1 cellular context compared by ENCODE assay signal in the genomic region with DNA sequence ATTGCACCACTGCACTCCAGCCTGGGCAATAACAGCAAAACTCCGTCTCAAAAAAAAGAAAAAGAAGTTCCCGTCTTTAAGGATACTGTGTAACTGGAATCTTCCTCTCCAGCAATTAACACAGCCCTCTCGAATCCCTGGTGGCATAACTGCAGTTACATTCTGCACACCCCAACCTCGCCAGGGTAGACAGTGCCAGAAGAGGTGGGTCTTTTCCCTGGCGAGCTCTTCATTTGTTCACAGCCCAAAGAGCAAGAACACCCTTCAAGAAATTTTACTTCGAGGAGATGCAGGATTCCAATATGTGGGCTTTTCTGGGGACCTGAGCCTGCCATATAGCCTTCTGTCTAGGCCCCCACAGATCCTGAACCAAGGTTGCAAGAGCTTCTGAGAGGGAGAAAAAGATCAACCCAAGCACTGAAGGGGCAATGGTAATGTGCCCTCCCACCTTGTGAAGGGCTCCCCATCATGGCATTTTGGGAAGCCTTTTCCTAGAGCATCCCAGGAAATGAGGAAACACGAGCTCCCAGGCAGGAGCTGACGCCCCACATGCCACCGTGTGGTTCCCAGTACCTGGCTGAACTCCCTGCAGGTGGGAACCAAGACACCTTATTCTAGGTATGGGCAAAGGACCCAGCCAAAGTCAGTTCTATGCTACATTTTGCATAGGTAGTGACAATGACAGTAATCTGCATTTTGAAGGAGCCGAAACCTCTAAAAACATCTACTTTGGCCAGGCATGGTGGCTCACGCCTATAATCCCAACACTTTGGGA.
TF ChIP-seq lines count a peak whose summit lies in the region.

No MANE protein-coding gene starts in this region.

TF ChIP-seq in GM12878, 131 proteins besides CTCF, POLR2A, EP300 and RAD21:
- no peak for TF ChIP-seq CHD4 (IDR thresholded peaks at IDR 0.05)
- TF ChIP-seq POLR2AphosphoS2 (IDR thresholded peaks at IDR 0.05; ENCODE audit: low read depth, low read length): no peak
- TF ChIP-seq DPF2 (IDR thresholded peaks at IDR 0.05): no peak
- no peak for TF ChIP-seq SREBF1 (IDR thresholded peaks at IDR 0.05; ENCODE audit: low read length)
- no peak for TF ChIP-seq CREB1 (IDR thresholded peaks at IDR 0.05; ENCODE audit: low read depth)
- no peak for TF ChIP-seq ZNF622 (IDR thresholded peaks at IDR 0.05)
- TF ChIP-seq, protein P1, sequence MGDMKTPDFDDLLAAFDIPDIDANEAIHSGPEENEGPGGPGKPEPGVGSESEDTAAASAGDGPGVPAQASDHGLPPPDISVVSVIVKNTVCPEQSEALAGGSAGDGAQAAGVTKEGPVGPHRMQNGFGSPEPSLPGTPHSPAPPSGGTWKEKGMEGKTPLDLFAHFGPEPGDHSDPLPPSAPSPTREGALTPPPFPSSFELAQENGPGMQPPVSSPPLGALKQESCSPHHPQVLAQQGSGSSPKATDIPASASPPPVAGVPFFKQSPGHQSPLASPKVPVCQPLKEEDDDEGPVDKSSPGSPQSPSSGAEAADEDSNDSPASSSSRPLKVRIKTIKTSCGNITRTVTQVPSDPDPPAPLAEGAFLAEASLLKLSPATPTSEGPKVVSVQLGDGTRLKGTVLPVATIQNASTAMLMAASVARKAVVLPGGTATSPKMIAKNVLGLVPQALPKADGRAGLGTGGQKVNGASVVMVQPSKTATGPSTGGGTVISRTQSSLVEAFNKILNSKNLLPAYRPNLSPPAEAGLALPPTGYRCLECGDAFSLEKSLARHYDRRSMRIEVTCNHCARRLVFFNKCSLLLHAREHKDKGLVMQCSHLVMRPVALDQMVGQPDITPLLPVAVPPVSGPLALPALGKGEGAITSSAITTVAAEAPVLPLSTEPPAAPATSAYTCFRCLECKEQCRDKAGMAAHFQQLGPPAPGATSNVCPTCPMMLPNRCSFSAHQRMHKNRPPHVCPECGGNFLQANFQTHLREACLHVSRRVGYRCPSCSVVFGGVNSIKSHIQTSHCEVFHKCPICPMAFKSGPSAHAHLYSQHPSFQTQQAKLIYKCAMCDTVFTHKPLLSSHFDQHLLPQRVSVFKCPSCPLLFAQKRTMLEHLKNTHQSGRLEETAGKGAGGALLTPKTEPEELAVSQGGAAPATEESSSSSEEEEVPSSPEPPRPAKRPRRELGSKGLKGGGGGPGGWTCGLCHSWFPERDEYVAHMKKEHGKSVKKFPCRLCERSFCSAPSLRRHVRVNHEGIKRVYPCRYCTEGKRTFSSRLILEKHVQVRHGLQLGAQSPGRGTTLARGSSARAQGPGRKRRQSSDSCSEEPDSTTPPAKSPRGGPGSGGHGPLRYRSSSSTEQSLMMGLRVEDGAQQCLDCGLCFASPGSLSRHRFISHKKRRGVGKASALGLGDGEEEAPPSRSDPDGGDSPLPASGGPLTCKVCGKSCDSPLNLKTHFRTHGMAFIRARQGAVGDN (IDR thresholded peaks at IDR 0.05): no peak
- no peak for TF ChIP-seq HDAC6 (IDR thresholded peaks at IDR 0.05; ENCODE audit: unreplicated experiment)
- TF ChIP-seq SMAD1 (IDR thresholded peaks at IDR 0.05; ENCODE audit: low read depth, partially characterized antibody): no peak
TF ChIP-seq in GM12878: peak in this region for 0.
